Comparison of ENCODE assay signal across 8 cellular contexts in genomic region chr20:36435799-36436541, GRCh38.
DNase-seq lines count a peak whose midpoint lies in the region; ATAC-seq, FAIRE-seq and TF ChIP-seq lines count a peak whose summit lies in the region.

No MANE protein-coding gene starts in this region.

- H3K14ac ChIP-seq in neuronal stem cell (ENCODE audit: low read length), result no peak overlapping the region

- H3K27me3 ChIP-seq in neuronal stem cell (ENCODE audit: control insufficient read depth in 3 of 3, insufficient read depth in 3 of 3, low read depth in 1 of 3, low read length in 3 of 3), result peaks cover 0 to 4% (median 0%) of the 10 kb centered on the region in 3 experiments
- peaks cover 0 to 33% (median 7%) of the 10 kb centered on the region in 3 donors for H3K27me3 ChIP-seq in stomach

- H4K91ac ChIP-seq in neuronal stem cell (ENCODE audit: low read depth, low read length, poor library complexity), result peak overlapping the region; percentile 87

- FAIRE-seq in urothelium cell line (lab: Jason Lieb, UNC), result no peak

- H3K36me3 ChIP-seq in neuronal stem cell (replicated peaks in 1 of 2; ENCODE audit: control insufficient read depth in 2 of 2, insufficient read depth in 2 of 2, low read length in 2 of 2) (no peaks in the 10 kb centered on the region), stomach (no peaks in the 10 kb centered on the region)

- intact Hi-C loops in stomach (cut with DNase I; ENCODE audit: low total_unique reads), result no loop called here

- H3K4me3 ChIP-seq in fibroblast of villous mesenchyme (ENCODE audit: low read depth, low read length) (peak overlapping the region; percentile 55), neuronal stem cell (ENCODE audit: low read length in 2 of 2) (peak overlapping the region in 1 of 2 donors; percentile 40), stomach (peak overlapping the region; percentile 35 to 46 (median 43))

- H3K9me3 Mint-ChIP-seq in activated T-helper 17 cell treated with anti-CD3 and anti-CD28 coated beads, Interleukin-2, amount 50 U/mL, for 72 hours, result no peaks in the 10 kb centered on the region

- no peaks in the 10 kb centered on the region for H3K27me3 Mint-ChIP-seq in activated T-helper 17 cell treated with anti-CD3 and anti-CD28 coated beads, Interleukin-2, amount 50 U/mL, for 72 hours

- no peak overlapping the region for H3K4ac ChIP-seq in neuronal stem cell (ENCODE audit: low read length)

- no peaks in the 10 kb centered on the region for H3K36me3 Mint-ChIP-seq in activated T-helper 17 cell treated with anti-CD3 and anti-CD28 coated beads, Interleukin-2, amount 50 U/mL, for 72 hours (ENCODE audit: low read depth)

- H2AFZ ChIP-seq in neuronal stem cell (ENCODE audit: low read length), result no peak overlapping the region

- no peak overlapping the region for H4K8ac ChIP-seq in neuronal stem cell (ENCODE audit: low read depth, low read length)

- peak overlapping the region; percentile 77 for H3K23ac ChIP-seq in neuronal stem cell (ENCODE audit: low read depth, low read length, poor library complexity)

- H3K27ac Mint-ChIP-seq in activated T-helper 17 cell treated with anti-CD3 and anti-CD28 coated beads, Interleukin-2, amount 50 U/mL, for 72 hours, result no peak overlapping the region

- TF ChIP-seq CTCF in GM20000 (IDR thresholded peaks at IDR 0.05; ENCODE audit: extremely low read depth, missing control alignments) (no peak), fibroblast of villous mesenchyme (IDR thresholded peaks at IDR 0.05; ENCODE audit: insufficient read depth, low read depth, low read length) (no peak), stomach (IDR thresholded peaks at IDR 0.05) (no peak)

- no peaks in the 10 kb centered on the region for H3K79me1 ChIP-seq in neuronal stem cell (ENCODE audit: low read depth, low read length)

- peak overlapping the region; percentile 52 for H3K4me3 Mint-ChIP-seq in activated T-helper 17 cell treated with anti-CD3 and anti-CD28 coated beads, Interleukin-2, amount 50 U/mL, for 72 hours

- H3K27ac ChIP-seq in neuronal stem cell (replicated peaks; ENCODE audit: low read length), result no peak overlapping the region
- H3K27ac ChIP-seq in stomach, result peak overlapping the region in 1 of 5 donors; percentile 2

- no peaks in the 10 kb centered on the region for H3K4me1 Mint-ChIP-seq in activated T-helper 17 cell treated with anti-CD3 and anti-CD28 coated beads, Interleukin-2, amount 50 U/mL, for 72 hours

- WGBS in neuronal stem cell (ENCODE audit: extremely low coverage in 2 of 2, insufficient read length in 2 of 2, insufficient replicate concordance in 1 of 2), 2 donors, result no CpG with 5 or more reads among the region's 52 CpGs
- 17 to 43% (median 24%) methylated on average over 10 to 52 of the region's 52 CpGs for WGBS in stomach, 5 donors

- H2BK5ac ChIP-seq in neuronal stem cell (ENCODE audit: low read length), result no peak overlapping the region

- H3K4me1 ChIP-seq in neuronal stem cell (ENCODE audit: control insufficient read depth in 2 of 2, insufficient read depth in 1 of 2, low read depth in 1 of 2, low read length in 2 of 2) (peaks cover 0 to 2% of the 10 kb centered on the region in 2 donors), stomach (peaks cover 0 to 16% (median 11%) of the 10 kb centered on the region in 4 donors)

- peak overlapping the region; percentile 86 for H3K18ac ChIP-seq in neuronal stem cell (ENCODE audit: low read length)

- no peak for TF ChIP-seq EP300 in stomach (IDR thresholded peaks at IDR 0.05)

- DNase-seq in GM20000 (ENCODE audit: low spot score) (peak; percentile 79), OCI-M1 (lab: John Stamatoyannopoulos, UW) (peak; percentile 44), fibroblast of villous mesenchyme (ENCODE audit: low read depth) (peak; percentile 71), neuronal stem cell (ENCODE audit: low spot score) (peak; percentile 33), stomach (peak; percentile 90), urothelium cell line (ENCODE audit: low spot score) (no peak), GDM1 (lab: John Stamatoyannopoulos, UW) (no peak)

- no peak overlapping the region for H2BK12ac ChIP-seq in neuronal stem cell (ENCODE audit: low read length)

- no peak for TF ChIP-seq POLR2A in stomach (IDR thresholded peaks at IDR 0.05)

- peak overlapping the region; percentile 22 for H2BK15ac ChIP-seq in neuronal stem cell (ENCODE audit: low read length)

- H3K9me3 ChIP-seq in neuronal stem cell (replicated peaks in 1 of 2; ENCODE audit: control insufficient read depth in 2 of 2, insufficient read depth in 1 of 2, low read depth in 1 of 2, low read length in 2 of 2) (no peaks in the 10 kb centered on the region), stomach (no peaks in the 10 kb centered on the region)

- H2BK120ac ChIP-seq in neuronal stem cell (ENCODE audit: low read depth, low read length), result no peak overlapping the region

- H3K9ac ChIP-seq in neuronal stem cell (ENCODE audit: low read depth, low read length, poor library complexity), result no peak overlapping the region

- ATAC-seq in activated T-helper 17 cell treated with anti-CD3 and anti-CD28 coated beads, Interleukin-2, amount 50 U/mL, for 72 hours (replicated peaks), result peak; percentile 93

- peak overlapping the region; percentile 38 for H2AK5ac ChIP-seq in neuronal stem cell (ENCODE audit: low read depth, low read length)

- H3K4me2 ChIP-seq in neuronal stem cell (ENCODE audit: insufficient read depth, low read length, poor library complexity, severe bottlenecking), result no peak overlapping the region

Comparison
In these comparisons a context has a peak if more than half of its experiments do, and no peak if none do; other contexts are left out.
1. DNase-seq: peak in GM20000 (single experiment), OCI-M1 (single experiment), fibroblast of villous mesenchyme (single experiment), neuronal stem cell (single experiment) and stomach (single experiment); none in urothelium cell line (single experiment) and GDM1 (single experiment).